In genomic region chr1:6907676-6908434, GRCh38 we compare ENCODE assay signal across 21 cellular contexts.
"Had no signal": no experiment of that assay in that cellular context is flagged by ENCODE, and none has a peak within 500 bp of the region (broad histone marks: within the 10 kb centered on the region; RNA-seq: fewer than 3 reads in every experiment).

No MANE protein-coding gene starts in this region.

- H3K27me3 Mint-ChIP-seq: activated naive CD4-positive, alpha-beta T cell treated with anti-CD3 and anti-CD28 coated beads, Interleukin-2, amount 50 U/mL, for 24 hours had no signal

- H3K36me3 ChIP-seq: gastrocnemius medialis, left ventricle myocardium inferior, right atrium auricular region, stomach, suprapubic skin, tibial nerve had no signal

- ATAC-seq: gastrocnemius medialis; mucosa of descending colon; natural killer cell treated with Interleukin-12 subunit alpha and Interleukin-12 subunit beta and Interleukin-15 and Interleukin-18, amount 100 ng/mL, for 72 hours; stimulated activated naive B cell treated with anti-CD40 and anti-IgM and Interleukin-4, amounts not matched to agents 10 μg/mL and 1 μg/mL and 100 μg/mL, for 72 hours; T-cell had no signal

- H3K4me1 ChIP-seq: right atrium auricular region had no signal

- H3K4me3 Mint-ChIP-seq: activated naive CD4-positive, alpha-beta T cell treated with anti-CD3 and anti-CD28 coated beads, Interleukin-2, amount 50 U/mL, for 24 hours; activated T-helper 1 cell treated with anti-CD3 and anti-CD28 coated beads, Interleukin-12 subunit alpha, Interleukin-12 subunit beta, Interleukin-2, Interleukin-4 antibody, amounts not matched to agents 30 ng/mL and 10 ng/mL and 1 ng/mL, durations not matched to agents 14 hours and 24 hours and 36 hours; natural killer cell treated with Interleukin-12 subunit alpha and Interleukin-12 subunit beta and Interleukin-15 and Interleukin-18, amount 100 ng/mL, for 72 hours; stimulated activated naive B cell treated with anti-CD40 and anti-IgM and Interleukin-4, amounts not matched to agents 10 μg/mL and 1 μg/mL and 100 μg/mL, for 72 hours; T-cell had no signal

- H3K9me3 ChIP-seq: gastrocnemius medialis, left ventricle myocardium inferior, mucosa of descending colon, right atrium auricular region, stomach, suprapubic skin, tibial nerve had no signal

- H3K9me3 Mint-ChIP-seq: activated naive CD4-positive, alpha-beta T cell treated with anti-CD3 and anti-CD28 coated beads, Interleukin-2, amount 50 U/mL, for 24 hours; activated T-helper 1 cell treated with anti-CD3 and anti-CD28 coated beads, Interleukin-12 subunit alpha, Interleukin-12 subunit beta, Interleukin-2, Interleukin-4 antibody, amounts not matched to agents 30 ng/mL and 10 ng/mL and 1 ng/mL, durations not matched to agents 14 hours and 24 hours and 36 hours; natural killer cell treated with Interleukin-12 subunit alpha and Interleukin-12 subunit beta and Interleukin-15 and Interleukin-18, amount 100 ng/mL, for 72 hours; stimulated activated naive B cell treated with anti-CD40 and anti-IgM and Interleukin-4, amounts not matched to agents 10 μg/mL and 1 μg/mL and 100 μg/mL, for 72 hours; T-cell had no signal

- H3K27ac Mint-ChIP-seq: activated naive CD4-positive, alpha-beta T cell treated with anti-CD3 and anti-CD28 coated beads, Interleukin-2, amount 50 U/mL, for 24 hours; activated T-helper 1 cell treated with anti-CD3 and anti-CD28 coated beads, Interleukin-12 subunit alpha, Interleukin-12 subunit beta, Interleukin-2, Interleukin-4 antibody, amounts not matched to agents 30 ng/mL and 10 ng/mL and 1 ng/mL, durations not matched to agents 14 hours and 24 hours and 36 hours; natural killer cell treated with Interleukin-12 subunit alpha and Interleukin-12 subunit beta and Interleukin-15 and Interleukin-18, amount 100 ng/mL, for 72 hours; stimulated activated naive B cell treated with anti-CD40 and anti-IgM and Interleukin-4, amounts not matched to agents 10 μg/mL and 1 μg/mL and 100 μg/mL, for 72 hours; T-cell had no signal

- H3K4me3 ChIP-seq: gastrocnemius medialis, left ventricle myocardium inferior, mucosa of descending colon, right atrium auricular region, stomach, suprapubic skin, tibial nerve had no signal

- H3K27ac ChIP-seq: gastrocnemius medialis, left ventricle myocardium inferior, right atrium auricular region, stomach, suprapubic skin, tibial nerve had no signal

- DNase-seq: activated CD4-positive, alpha-beta T cell treated with anti-CD3 and anti-CD28 coated beads for 4 hours; activated CD4-positive, alpha-beta T cell treated with anti-CD3 and anti-CD28 coated beads, Interleukin-2, amount 50 U/mL, for 4 hours; activated gamma-delta T cell; activated T-cell treated with anti-CD3 and anti-CD28 coated beads for 4 hours; effector CD8-positive, alpha-beta T cell; erythroblast; gastrocnemius medialis; glutamatergic neuron; left ventricle myocardium inferior; mucosa of descending colon; stimulated activated CD4-positive, alpha-beta T cell treated with anti-CD3 and anti-CD28 coated beads, Interleukin-15, amount 100 ng/mL, for 24 hours; stimulated activated CD4-positive, alpha-beta T cell treated with anti-CD3 and anti-CD28 coated beads, Interleukin-2, amount 100 ng/mL, for 24 hours; stimulated activated naive B cell treated with anti-CD40 and anti-IgM and Interleukin-4, amounts not matched to agents 10 μg/mL and 1 μg/mL and 100 μg/mL, for 72 hours; stomach; T-cell had no signal

- H3K36me3 Mint-ChIP-seq: activated naive CD4-positive, alpha-beta T cell treated with anti-CD3 and anti-CD28 coated beads, Interleukin-2, amount 50 U/mL, for 24 hours; natural killer cell treated with Interleukin-12 subunit alpha and Interleukin-12 subunit beta and Interleukin-15 and Interleukin-18, amount 100 ng/mL, for 72 hours; T-cell had no signal

- H3K27me3 ChIP-seq: right atrium auricular region had no signal
